In genomic region chr4:60590116-60590515, GRCh38 we compare ENCODE assay signal across 34 cellular contexts.
DNase-seq lines count a peak whose midpoint lies in the region; ATAC-seq, FAIRE-seq and TF ChIP-seq lines count a peak whose summit lies in the region.
"Had no signal": no experiment of that assay in that cellular context is flagged by ENCODE, and none has a peak within 500 bp of the region (broad histone marks: within the 10 kb centered on the region; RNA-seq: fewer than 3 reads in every experiment).

No MANE protein-coding gene starts in this region.

- no peak for TF ChIP-seq EP300 in HepG2 (IDR thresholded peaks at IDR 0.05; ENCODE audit: low read depth in 2 of 2, low read length in 2 of 2)
- TF ChIP-seq EP300 in HepG2 (CRISPR knock-in tag; IDR thresholded peaks at IDR 0.05; ENCODE audit: borderline replicate concordance): no peak
- no peak for TF ChIP-seq EP300 in H1 (IDR thresholded peaks at IDR 0.05; ENCODE audit: borderline replicate concordance in 1 of 2, low read depth in 2 of 2, low read length in 2 of 2)

- POLR2A ChIA-PET in HepG2 (lab: Yijun Ruan, JAX) (no interaction called here), IMR-90 (lab: Charles Lee; ENCODE audit: unreplicated experiment) (no interaction called here), H1 (lab: Charles Lee; ENCODE audit: partially characterized antibody) (no interaction called here)

- no peak for DNase-seq in HepG2 (ENCODE audit: low spot score)
- no peak for DNase-seq in right lobe of liver
- no peak for DNase-seq in IMR-90
- DNase-seq in H1 (ENCODE audit: low read depth in 1 of 2, low spot score in 2 of 2): no peak
- DNase-seq in osteoblast (ENCODE audit: insufficient read length, low spot score, missing footprints): peak; percentile 39
- no peak for DNase-seq in NCI-H510A (lab: John Stamatoyannopoulos, UW)
- no peak for DNase-seq in SKM-1 (lab: John Stamatoyannopoulos, UW; ENCODE audit: unreplicated experiment)
- DNase-seq: 8988T; ACHN; BE2C; C1 segment of cervical spinal cord; Caco-2; Calu3; CD4-positive, alpha-beta memory T cell; CD4-positive, alpha-beta T cell; CD4-positive, CD25-positive, alpha-beta regulatory T cell; CD8-positive, alpha-beta memory T cell; CD8-positive, alpha-beta T cell; COR-L47; DMS 273 treated with DMSO at 0.1 percent for 48 hours; DMS153; DMS53; DMS79; DMS79 treated with DMSO at 0.1 percent for 48 hours; DND-41; EL had no signal

- H3K23me2 ChIP-seq in H1 (ENCODE audit: low read depth, low read length): no peaks in the 10 kb centered on the region

- H4K5ac ChIP-seq in IMR-90 (ENCODE audit: low read depth, low read length) (no peak overlapping the region), H1 (ENCODE audit: insufficient read length, low read depth, low read length) (no peak overlapping the region)

- ATAC-seq in HepG2 (no peak), right lobe of liver (no peak), IMR-90 (ENCODE audit: low read depth) (no peak), HG03378 (IDR thresholded peaks at IDR 0.05; ENCODE audit: unreplicated experiment) (no peak)
- ATAC-seq: A549; CD8-positive, alpha-beta T cell had no signal

- H4K8ac ChIP-seq in IMR-90 (ENCODE audit: low read depth in 2 of 2, low read length in 2 of 2) (no peak overlapping the region), H1 (ENCODE audit: extremely low read depth, insufficient read depth, low read length) (no peak overlapping the region)

- no peaks in the 10 kb centered on the region for H3K79me1 ChIP-seq in IMR-90 (ENCODE audit: low read depth in 1 of 2, low read length in 2 of 2)
- H3K79me1 ChIP-seq in H1 (ENCODE audit: low read depth, low read length): no peaks in the 10 kb centered on the region

- H3K27me3 ChIP-seq in HepG2 (ENCODE audit: control insufficient read depth in 1 of 2, insufficient read depth in 2 of 2, low read length in 2 of 2) (no peaks in the 10 kb centered on the region), right lobe of liver (no peaks in the 10 kb centered on the region), IMR-90 (ENCODE audit: control insufficient read depth, insufficient read depth, low read length) (no peaks in the 10 kb centered on the region), H1 (replicated peaks in 1 of 4; ENCODE audit: control insufficient read depth in 3 of 4, extremely low read depth in 1 of 4, insufficient read depth in 3 of 4, low read length in 3 of 4) (no peaks in the 10 kb centered on the region), osteoblast (ENCODE audit: insufficient read depth, low read length) (no peaks in the 10 kb centered on the region)
- H3K27me3 ChIP-seq: BE2C; BLaER1; BLaER1 treated with 17β-estradiol and CSF1 and Interleukin-3, amounts not matched to agents 10 nM and 100 nM had no signal

- no peaks in the 10 kb centered on the region for H3K9me1 ChIP-seq in IMR-90 (ENCODE audit: insufficient read depth, low read length)

- H2AFZ ChIP-seq in HepG2 (ENCODE audit: low read length) (no peak overlapping the region), IMR-90 (replicated peaks; ENCODE audit: low read length, poor library complexity) (no peak overlapping the region), H1 (ENCODE audit: low read length) (no peak overlapping the region), osteoblast (ENCODE audit: low read length) (no peak overlapping the region)

- H3K4ac ChIP-seq in IMR-90 (ENCODE audit: low read depth, low read length) (no peak overlapping the region), H1 (replicated peaks; ENCODE audit: insufficient read length, low read depth, low read length) (no peak overlapping the region)

- intact Hi-C loops in HepG2 (cut with micrococcal nuclease; ENCODE audit: unreplicated experiment): no loop called here
- intact Hi-C loops in right lobe of liver (cut with DNase I): no loop called here
- intact Hi-C loops in IMR-90 (cut with micrococcal nuclease): no loop called here

- H2AK5ac ChIP-seq in IMR-90 (ENCODE audit: low read depth, low read length) (no peak overlapping the region), H1 (ENCODE audit: low read depth, low read length) (no peak overlapping the region)

- BruUV-seq in HepG2 (replicated peaks; lab: Mats Ljungman, UMichigan) (no TSS peak), IMR-90 (replicated peaks; lab: Mats Ljungman, UMichigan) (no TSS peak)

- H3K9me3 ChIP-seq in HepG2 (ENCODE audit: low read length) (0 out of 2 replicates have a peak, but pooled peaks cover 4% of the 10 kb centered on the region), right lobe of liver (no peaks in the 10 kb centered on the region), IMR-90 (ENCODE audit: control insufficient read depth, insufficient read depth, low read length) (no peaks in the 10 kb centered on the region), H1 (ENCODE audit: insufficient read depth in 2 of 2, low read depth in 1 of 2, low read length in 1 of 2) (no peaks in the 10 kb centered on the region), osteoblast (ENCODE audit: low read depth, low read length) (no peaks in the 10 kb centered on the region)
- H3K9me3 ChIP-seq: A549; BE2C; BLaER1; BLaER1 treated with 17β-estradiol and CSF1 and Interleukin-3, amounts not matched to agents 10 nM and 100 nM; Caco-2 had no signal

- no peak overlapping the region for H2AK9ac ChIP-seq in IMR-90 (replicated peaks; ENCODE audit: low read depth, low read length, poor library complexity)

- no peak overlapping the region for H2BK12ac ChIP-seq in H1 (ENCODE audit: low read depth, low read length)

- TF ChIP-seq RAD21 in HepG2 (CRISPR knock-in tag; IDR thresholded peaks at IDR 0.05): no peak
- TF ChIP-seq RAD21 in IMR-90 (IDR thresholded peaks at IDR 0.05; ENCODE audit: low read length): no peak
- TF ChIP-seq RAD21 in H1 (IDR thresholded peaks at IDR 0.05 in 1 of 2, conservative IDR thresholded peaks at IDR 0.05 in 1 of 2; ENCODE audit: low read depth in 2 of 2, low read length in 2 of 2): no peak

- H3K4me3 ChIP-seq in HepG2 (replicated peaks in 1 of 3; ENCODE audit: insufficient read depth in 1 of 3, low read depth in 2 of 3, low read length in 3 of 3) (no peak overlapping the region), right lobe of liver (no peak overlapping the region), IMR-90 (ENCODE audit: insufficient read depth, low read depth, low read length) (no peak overlapping the region), H1 (ENCODE audit: extremely low read depth in 1 of 4, insufficient read depth in 2 of 4, low read depth in 3 of 4, low read length in 4 of 4) (no peak overlapping the region), osteoblast (ENCODE audit: insufficient read depth, low read length) (no peak overlapping the region)
- H3K4me3 ChIP-seq: A549; BLaER1; BLaER1 treated with 17β-estradiol and CSF1 and Interleukin-3, amounts not matched to agents 10 nM and 100 nM had no signal

- H4K91ac ChIP-seq in IMR-90 (ENCODE audit: insufficient read depth, low read depth, low read length) (no peak overlapping the region), H1 (replicated peaks; ENCODE audit: insufficient read length, low read length) (no peak overlapping the region)

- H2BK5ac ChIP-seq in IMR-90 (ENCODE audit: low read depth, low read length, poor library complexity, severe bottlenecking) (no peak overlapping the region), H1 (ENCODE audit: low read depth, low read length) (no peak overlapping the region)

- H3K4me2 ChIP-seq in HepG2 (ENCODE audit: low read depth, low read length) (no peak overlapping the region), IMR-90 (ENCODE audit: low read depth, low read length) (no peak overlapping the region), H1 (ENCODE audit: insufficient read depth in 1 of 2, low read depth in 2 of 2, low read length in 2 of 2) (no peak overlapping the region), osteoblast (ENCODE audit: insufficient read depth, low read length) (no peak overlapping the region)
- H3K4me2 ChIP-seq: A549; BLaER1; BLaER1 treated with 17β-estradiol and CSF1 and Interleukin-3, amounts not matched to agents 10 nM and 100 nM had no signal

- H3K36me3 ChIP-seq in HepG2 (replicated peaks in 1 of 2; ENCODE audit: control insufficient read depth in 1 of 2, insufficient read depth in 2 of 2, low read length in 2 of 2) (no peaks in the 10 kb centered on the region), right lobe of liver (no peaks in the 10 kb centered on the region), IMR-90 (ENCODE audit: control insufficient read depth, insufficient read depth, low read length) (no peaks in the 10 kb centered on the region), H1 (ENCODE audit: control insufficient read depth in 2 of 4, insufficient read depth in 4 of 4, low read length in 3 of 4) (no peaks in the 10 kb centered on the region), osteoblast (ENCODE audit: insufficient read depth, low read length) (no peaks in the 10 kb centered on the region)
- H3K36me3 ChIP-seq: BE2C; BLaER1; BLaER1 treated with 17β-estradiol and CSF1 and Interleukin-3, amounts not matched to agents 10 nM and 100 nM had no signal

- dilution Hi-C loops in IMR-90 (cut with HindIII; ENCODE audit: low sequenced_read_pairs, unreplicated experiment): no loop called here

- FAIRE-seq in HepG2 (lab: Jason Lieb, UNC) (no peak), H1 (lab: Jason Lieb, UNC) (no peak)
- FAIRE-seq: A204.1, A549, D721Med had no signal

- H3K4me1 ChIP-seq in HepG2 (ENCODE audit: insufficient read depth, low read length) (no peaks in the 10 kb centered on the region), right lobe of liver (no peaks in the 10 kb centered on the region), IMR-90 (ENCODE audit: control insufficient read depth, insufficient read depth, low read length) (no peaks in the 10 kb centered on the region), H1 (replicated peaks in 1 of 4; ENCODE audit: control insufficient read depth in 3 of 4, insufficient read depth in 4 of 4, low read length in 3 of 4) (no peaks in the 10 kb centered on the region), osteoblast (ENCODE audit: insufficient read depth, low read length) (no peaks in the 10 kb centered on the region)
- H3K4me1 ChIP-seq: A549; BE2C; BLaER1; BLaER1 treated with 17β-estradiol and CSF1 and Interleukin-3, amounts not matched to agents 10 nM and 100 nM; Caco-2 had no signal

- H2BK120ac ChIP-seq in IMR-90 (ENCODE audit: low read depth, low read length) (no peak overlapping the region), H1 (replicated peaks; ENCODE audit: low read depth, low read length) (no peak overlapping the region)

- H4K20me1 ChIP-seq in HepG2 (ENCODE audit: insufficient read depth, low read length): no peaks in the 10 kb centered on the region
- no peaks in the 10 kb centered on the region for H4K20me1 ChIP-seq in IMR-90 (ENCODE audit: insufficient read depth, low read length)
- no peaks in the 10 kb centered on the region for H4K20me1 ChIP-seq in H1 (replicated peaks in 1 of 2; ENCODE audit: control insufficient read depth in 1 of 2, insufficient read depth in 2 of 2, low read length in 2 of 2)
- no peaks in the 10 kb centered on the region for H4K20me1 ChIP-seq in osteoblast (ENCODE audit: insufficient read depth, low read length)
- H4K20me1 ChIP-seq: BLaER1; BLaER1 treated with 17β-estradiol and CSF1 and Interleukin-3, amounts not matched to agents 10 nM and 100 nM had no signal

- TF ChIP-seq CTCF in HepG2 (CRISPR knock-in tag; IDR thresholded peaks at IDR 0.05) (no peak), right lobe of liver (IDR thresholded peaks at IDR 0.05) (no peak), IMR-90 (conservative IDR thresholded peaks at IDR 0.05; ENCODE audit: low read depth, low read length) (no peak), H1 (IDR thresholded peaks at IDR 0.05; ENCODE audit: control extremely low read depth in 1 of 3, insufficient read depth in 1 of 3, low read depth in 1 of 3, low read length in 3 of 3) (no peak), osteoblast (IDR thresholded peaks at IDR 0.05; ENCODE audit: extremely low read depth, low read depth, low read length) (no peak)

- H3K27ac ChIP-seq in HepG2 (ENCODE audit: extremely low read length, insufficient read depth, low read length): no peak overlapping the region
- no peak overlapping the region for H3K27ac ChIP-seq in right lobe of liver
- H3K27ac ChIP-seq in IMR-90 (ENCODE audit: insufficient read depth, low read length): no peak overlapping the region
- no peak overlapping the region for H3K27ac ChIP-seq in H1 (ENCODE audit: low read depth, low read length)
- no peak overlapping the region for H3K27ac ChIP-seq in osteoblast (ENCODE audit: low read depth, low read length)
- H3K27ac ChIP-seq: 22Rv1; A549; BLaER1; BLaER1 treated with 17β-estradiol and CSF1 and Interleukin-3, amounts not matched to agents 10 nM and 100 nM; C4-2B had no signal

- CTCF ChIA-PET in HepG2 (lab: Yijun Ruan, JAX; ENCODE audit: low intra/inter-chr PET ratio, low total read pairs) (no interaction called here), IMR-90 (lab: Yijun Ruan, JAX) (no interaction called here), H1 (lab: Charles Lee; ENCODE audit: partially characterized antibody) (interaction anchor here (1.1 kb wide), 1 partner anchor 10 kb away, joined by 3 read pairs; no protein-coding TSS in a partner anchor)

- no peak overlapping the region for H2BK20ac ChIP-seq in IMR-90 (ENCODE audit: low read depth, low read length)
- no peak overlapping the region for H2BK20ac ChIP-seq in H1 (ENCODE audit: low read length)

- H3K18ac ChIP-seq in IMR-90 (ENCODE audit: low read depth, low read length) (no peak overlapping the region), H1 (ENCODE audit: extremely low read depth, low read length) (no peak overlapping the region)

- H3K14ac ChIP-seq in IMR-90 (replicated peaks; ENCODE audit: low read depth, low read length): no peak overlapping the region
- H3K14ac ChIP-seq in H1 (ENCODE audit: insufficient read length): no peak overlapping the region

- TF ChIP-seq POLR2A in HepG2 (IDR thresholded peaks at IDR 0.05; ENCODE audit: insufficient read depth in 1 of 2, low read depth in 2 of 2, low read length in 2 of 2) (no peak), right lobe of liver (IDR thresholded peaks at IDR 0.05) (no peak), IMR-90 (IDR thresholded peaks at IDR 0.05; ENCODE audit: low read depth, low read length) (no peak), H1 (IDR thresholded peaks at IDR 0.05; ENCODE audit: control extremely low read depth in 1 of 2, low read depth in 2 of 2, low read length in 2 of 2) (no peak)

- in situ Hi-C loops in HepG2 (cut with HindIII; ENCODE audit: extremely low pct_ligation_motif_present, low pct_unique_long_range_greater_than_20kb) (no loop called here), IMR-90 (cut with MboI; ENCODE audit: low sequenced_read_pairs) (no loop called here)

- no peak overlapping the region for H3K56ac ChIP-seq in IMR-90 (ENCODE audit: extremely low read depth, insufficient read depth, low read length)
- no peak overlapping the region for H3K56ac ChIP-seq in H1 (replicated peaks; ENCODE audit: insufficient read length, low read depth, low read length)

- H3K79me2 ChIP-seq in HepG2 (ENCODE audit: insufficient read depth, low read length) (no peaks in the 10 kb centered on the region), H1 (ENCODE audit: control insufficient read depth in 1 of 2, insufficient read depth in 2 of 2, low read length in 2 of 2) (no peaks in the 10 kb centered on the region), osteoblast (ENCODE audit: insufficient read depth, low read length) (no peaks in the 10 kb centered on the region)

- no peak overlapping the region for H3K23ac ChIP-seq in IMR-90 (ENCODE audit: low read depth, low read length)
- H3K23ac ChIP-seq in H1 (ENCODE audit: insufficient read length): no peak overlapping the region

- H2BK15ac ChIP-seq in IMR-90 (ENCODE audit: low read depth, low read length) (no peak overlapping the region), H1 (ENCODE audit: low read length) (no peak overlapping the region)

- no peak overlapping the region for H3K9ac ChIP-seq in HepG2 (ENCODE audit: insufficient read depth, low read depth, low read length)
- H3K9ac ChIP-seq in IMR-90 (ENCODE audit: low read depth, low read length): no peak overlapping the region
- no peak overlapping the region for H3K9ac ChIP-seq in H1 (replicated peaks in 1 of 4; ENCODE audit: extremely low read depth in 1 of 4, low read depth in 3 of 4, low read length in 3 of 4)
- H3K9ac ChIP-seq: BLaER1; BLaER1 treated with 17β-estradiol and CSF1 and Interleukin-3, amounts not matched to agents 10 nM and 100 nM had no signal

Comparison
In these comparisons a context has a peak if more than half of its experiments do, and no peak if none do; other contexts are left out.
1. Of the 41 proteins assayed by ChIP-seq in both HepG2 and H1: peak only in HepG2: none; only in H1: none; in both: CEBPB; in neither: 40.